In genomic region chr5:89930591-89931383, GRCh38 we compare ENCODE assay signal across 1 cellular context.
TF ChIP-seq lines count a peak whose summit lies in the region.

No MANE protein-coding gene starts in this region.

TF ChIP-seq in HepG2, 621 proteins besides CTCF, POLR2A, EP300 and RAD21 (continued from another document):
- no peak for TF ChIP-seq SMARCC2 (IDR thresholded peaks at IDR 0.05)
- TF ChIP-seq TCF7L2 (IDR thresholded peaks at IDR 0.05; ENCODE audit: low read depth, low read length): no peak
- no peak for TF ChIP-seq PLRG1 (conservative IDR thresholded peaks at IDR 0.05)
- TF ChIP-seq, protein P1, sequence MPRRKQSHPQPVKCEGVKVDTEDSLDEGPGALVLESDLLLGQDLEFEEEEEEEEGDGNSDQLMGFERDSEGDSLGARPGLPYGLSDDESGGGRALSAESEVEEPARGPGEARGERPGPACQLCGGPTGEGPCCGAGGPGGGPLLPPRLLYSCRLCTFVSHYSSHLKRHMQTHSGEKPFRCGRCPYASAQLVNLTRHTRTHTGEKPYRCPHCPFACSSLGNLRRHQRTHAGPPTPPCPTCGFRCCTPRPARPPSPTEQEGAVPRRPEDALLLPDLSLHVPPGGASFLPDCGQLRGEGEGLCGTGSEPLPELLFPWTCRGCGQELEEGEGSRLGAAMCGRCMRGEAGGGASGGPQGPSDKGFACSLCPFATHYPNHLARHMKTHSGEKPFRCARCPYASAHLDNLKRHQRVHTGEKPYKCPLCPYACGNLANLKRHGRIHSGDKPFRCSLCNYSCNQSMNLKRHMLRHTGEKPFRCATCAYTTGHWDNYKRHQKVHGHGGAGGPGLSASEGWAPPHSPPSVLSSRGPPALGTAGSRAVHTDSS (CRISPR knock-in tag; conservative IDR thresholded peaks at IDR 0.05): no peak
- TF ChIP-seq ZNF580 (CRISPR knock-in tag; IDR thresholded peaks at IDR 0.05; ENCODE audit: borderline replicate concordance, low read depth): no peak
- TF ChIP-seq MEIS2 (CRISPR knock-in tag; IDR thresholded peaks at IDR 0.05): no peak
- TF ChIP-seq RCOR2 (CRISPR knock-in tag; IDR thresholded peaks at IDR 0.05): no peak
